Comparison of ENCODE assay signal across 31 cellular contexts in the genomic region with DNA sequence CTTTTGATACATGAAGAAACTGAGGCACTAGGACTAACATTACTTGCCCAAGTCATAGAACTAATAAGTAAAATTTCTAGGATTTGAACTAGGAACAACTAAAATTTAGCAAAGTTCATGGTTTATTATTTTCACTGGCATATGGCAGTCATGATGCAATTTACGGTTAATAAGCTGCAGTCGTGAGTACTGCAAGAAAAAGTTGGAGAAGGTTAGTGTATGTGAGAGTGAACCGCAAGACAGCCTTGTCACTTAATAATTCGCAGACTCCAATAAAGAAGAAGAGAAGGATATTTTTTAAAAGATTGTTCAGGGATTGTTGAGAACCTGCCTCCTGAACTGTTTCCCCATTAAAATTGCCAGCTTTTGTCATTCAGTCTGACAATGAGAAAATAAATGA.
"Had no signal": no experiment of that assay in that cellular context is flagged by ENCODE, and none has a peak within 500 bp of the region (broad histone marks: within the 10 kb centered on the region; RNA-seq: fewer than 3 reads in every experiment).

No MANE protein-coding gene starts in this region.

- H3K4me1 ChIP-seq: heart right ventricle, stomach, thyroid gland, upper lobe of left lung, vagina had no signal

- H3K4me1 Mint-ChIP-seq: activated CD4-positive, alpha-beta T cell treated with anti-CD3 and anti-CD28 coated beads, Interleukin-2, amount 10 ng/mL, durations not matched to agents 7 days and 5 days; brain; mesothelial cell of epicardium; naive B cell; stimulated activated naive B cell treated with anti-CD40 and anti-IgM and Interleukin-4, amounts not matched to agents 10 μg/mL and 1 μg/mL and 100 μg/mL, for 72 hours; T-cell had no signal

- H3K27ac Mint-ChIP-seq: activated CD4-positive, alpha-beta T cell treated with anti-CD3 and anti-CD28 coated beads, Interleukin-2, amount 10 ng/mL, durations not matched to agents 7 days and 5 days; activated CD8-positive, alpha-beta T cell treated with anti-CD3 and anti-CD28 coated beads for 36 hours; activated naive CD8-positive, alpha-beta T cell; activated T-helper 2 cell treated with anti-CD3 and anti-CD28 coated beads, Interferon-gamma antibody, Interleukin-2, Interleukin-4, amounts not matched to agents 10 μg/mL and 5 μg/mL and 100 μg/mL, durations not matched to agents 14 hours and 24 hours and 36 hours; brain; mesothelial cell of epicardium; naive B cell; nephron progenitor cell; progenitor cell of endocrine pancreas; stimulated activated naive B cell treated with anti-CD40 and anti-IgM and Interleukin-4, amounts not matched to agents 10 μg/mL and 1 μg/mL and 100 μg/mL, for 72 hours; T-cell; WTC11 had no signal

- H3K36me3 ChIP-seq: heart right ventricle, neutrophil, ovary, stomach, thyroid gland, upper lobe of left lung, vagina had no signal

- H3K36me3 Mint-ChIP-seq: activated naive CD8-positive, alpha-beta T cell; brain; mesothelial cell of epicardium; naive B cell; stimulated activated naive B cell treated with anti-CD40 and anti-IgM and Interleukin-4, amounts not matched to agents 10 μg/mL and 1 μg/mL and 100 μg/mL, for 72 hours; T-cell; WTC11 had no signal

- H3K4me3 ChIP-seq: coronary artery, dorsolateral prefrontal cortex, heart right ventricle, ovary, stomach, thyroid gland, upper lobe of left lung, vagina had no signal

- DNase-seq: activated CD4-positive, alpha-beta T cell treated with anti-CD3 and anti-CD28 coated beads for 1 hour; activated CD4-positive, alpha-beta T cell treated with anti-CD3 and anti-CD28 coated beads, Interleukin-2, amount 10 ng/mL, durations not matched to agents 7 days and 5 days; activated CD8-positive, alpha-beta T cell treated with anti-CD3 and anti-CD28 coated beads for 36 hours; activated T-cell treated with anti-CD3 and anti-CD28 coated beads, Interleukin-2, amount 50 U/mL, for 48 hours; anterior cingulate cortex; dorsolateral prefrontal cortex; effector memory CD4-positive, alpha-beta T cell; erythroblast; heart right ventricle; islet precursor cell; left cardiac atrium; left ventricle myocardium superior; naive B cell; nephron progenitor cell; ovary; stimulated activated CD4-positive, alpha-beta T cell treated with anti-CD3 and anti-CD28 coated beads, Interleukin-15, amount 100 ng/mL, for 24 hours; stimulated activated CD4-positive, alpha-beta T cell treated with anti-CD3 and anti-CD28 coated beads, Interleukin-2, amount 100 ng/mL, for 24 hours; stimulated activated naive B cell treated with anti-CD40 and anti-IgM and Interleukin-4, amounts not matched to agents 10 μg/mL and 1 μg/mL and 100 μg/mL, for 72 hours; stomach; T-cell; thyroid gland; upper lobe of left lung had no signal

- H3K27ac ChIP-seq: coronary artery, dorsolateral prefrontal cortex, heart right ventricle, neutrophil, ovary, stomach, thyroid gland, upper lobe of left lung, vagina had no signal

- H3K27me3 Mint-ChIP-seq: activated CD4-positive, alpha-beta T cell treated with anti-CD3 and anti-CD28 coated beads, Interleukin-2, amount 10 ng/mL, durations not matched to agents 7 days and 5 days; activated CD8-positive, alpha-beta T cell treated with anti-CD3 and anti-CD28 coated beads for 36 hours; activated naive CD8-positive, alpha-beta T cell; brain; naive B cell; progenitor cell of endocrine pancreas; stimulated activated naive B cell treated with anti-CD40 and anti-IgM and Interleukin-4, amounts not matched to agents 10 μg/mL and 1 μg/mL and 100 μg/mL, for 72 hours; T-cell had no signal

- H3K27me3 ChIP-seq: neutrophil, ovary, stomach, thyroid gland, upper lobe of left lung, vagina had no signal

- H3K9me3 Mint-ChIP-seq: mesothelial cell of epicardium; nephron progenitor cell; stimulated activated naive B cell treated with anti-CD40 and anti-IgM and Interleukin-4, amounts not matched to agents 10 μg/mL and 1 μg/mL and 100 μg/mL, for 72 hours; WTC11 had no signal

- H3K9me3 ChIP-seq: heart right ventricle, neutrophil, ovary, stomach, thyroid gland, upper lobe of left lung, vagina had no signal

- H3K4me3 Mint-ChIP-seq: activated CD4-positive, alpha-beta T cell treated with anti-CD3 and anti-CD28 coated beads, Interleukin-2, amount 10 ng/mL, durations not matched to agents 7 days and 5 days; activated CD8-positive, alpha-beta T cell treated with anti-CD3 and anti-CD28 coated beads for 36 hours; activated naive CD8-positive, alpha-beta T cell; brain; mesothelial cell of epicardium; naive B cell; nephron progenitor cell; stimulated activated naive B cell treated with anti-CD40 and anti-IgM and Interleukin-4, amounts not matched to agents 10 μg/mL and 1 μg/mL and 100 μg/mL, for 72 hours; T-cell; WTC11 had no signal
